Comparison of ENCODE assay signal across 23 cellular contexts in the genomic region with DNA sequence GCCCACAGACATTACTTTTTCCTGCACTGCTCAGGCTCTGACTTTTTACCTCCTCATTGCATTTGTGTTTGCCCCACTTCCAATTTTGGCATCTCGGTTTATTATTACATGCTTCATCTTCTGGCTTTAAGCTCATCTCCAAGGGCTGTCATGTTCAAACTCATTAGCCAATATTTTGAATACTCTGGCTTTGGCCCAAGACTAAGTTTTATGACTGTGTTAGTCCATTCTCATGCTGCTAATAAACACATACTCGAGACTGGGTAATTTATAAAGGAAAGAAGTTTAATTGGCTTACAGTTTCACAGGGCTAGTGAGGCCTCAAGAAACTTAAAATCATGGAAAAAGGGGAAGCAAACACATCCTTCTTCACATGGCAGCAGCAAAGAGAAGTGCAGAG.
DNase-seq lines count a peak whose midpoint lies in the region; ATAC-seq and TF ChIP-seq lines count a peak whose summit lies in the region.
"Had no signal": no experiment of that assay in that cellular context is flagged by ENCODE, and none has a peak within 500 bp of the region (broad histone marks: within the 10 kb centered on the region; RNA-seq: fewer than 3 reads in every experiment).

No MANE protein-coding gene starts in this region.

- H3K9ac ChIP-seq in mammary epithelial cell (ENCODE audit: insufficient read depth, low read length) (no peak overlapping the region), endodermal cell (ENCODE audit: extremely low read depth, low read length, poor library complexity, severe bottlenecking) (no peak overlapping the region), subcutaneous abdominal adipose tissue (ENCODE audit: low read length in 5 of 5) (no peak overlapping the region)
- H3K9ac ChIP-seq: BLaER1 treated with 17β-estradiol and CSF1 and Interleukin-3, amounts not matched to agents 10 nM and 100 nM; GM23248 had no signal

- DNase-seq in MCF 10A (ENCODE audit: unreplicated experiment) = peak; percentile 18
- no peak for DNase-seq in mammary epithelial cell
- no peak for DNase-seq in endodermal cell
- no peak for DNase-seq in glutamatergic neuron
- DNase-seq: AML-193; CD4-positive, alpha-beta T cell; DMS53; GM23248; H7; KBM-7; MG63; NCI-H1417; NCI-H1694; NCI-H2029 treated with DMSO at 0.1 percent for 48 hours; NCI-H226; NCI-H510A; NCI-H774; NK-92 treated with Interleukin-12 subunit alpha and Interleukin-12 subunit beta, amount 100 ng/mL, for 24 hours had no signal

- CTCF ChIA-PET in MCF 10A (lab: Yijun Ruan, JAX) = no interaction called here
- CTCF ChIA-PET in mammary epithelial cell (lab: Charles Lee; ENCODE audit: low non-redundant PET) = no interaction called here

- H3K27ac ChIP-seq in mammary epithelial cell (ENCODE audit: insufficient read depth, low read depth, low read length) (no peak overlapping the region), endodermal cell (ENCODE audit: low read depth, low read length) (no peak overlapping the region), subcutaneous abdominal adipose tissue (ENCODE audit: low read depth, low read length) (peak overlapping the region; percentile 42)
- H3K27ac ChIP-seq: BLaER1 treated with 17β-estradiol and CSF1 and Interleukin-3, amounts not matched to agents 10 nM and 100 nM; GM23248; SJSA1 had no signal

- H3K27me3 ChIP-seq in mammary epithelial cell (ENCODE audit: insufficient read depth, low read length) (no peaks in the 10 kb centered on the region), endodermal cell (ENCODE audit: control insufficient read depth, insufficient read depth, low read length, poor library complexity, severe bottlenecking) (no peaks in the 10 kb centered on the region), subcutaneous abdominal adipose tissue (ENCODE audit: control insufficient read depth in 5 of 5, insufficient read depth in 4 of 5, low read length in 5 of 5) (no peaks in the 10 kb centered on the region)
- H3K27me3 ChIP-seq: BLaER1 treated with 17β-estradiol and CSF1 and Interleukin-3, amounts not matched to agents 10 nM and 100 nM; MG63; SJSA1 had no signal

- H3K36me3 ChIP-seq in mammary epithelial cell (ENCODE audit: insufficient read depth, low read length) (no peaks in the 10 kb centered on the region), endodermal cell (ENCODE audit: control insufficient read depth, insufficient read depth, low read length) (no peaks in the 10 kb centered on the region), subcutaneous abdominal adipose tissue (ENCODE audit: control insufficient read depth in 5 of 5, insufficient read depth in 5 of 5, low read length in 5 of 5) (no peaks in the 10 kb centered on the region)
- H3K36me3 ChIP-seq: BLaER1 treated with 17β-estradiol and CSF1 and Interleukin-3, amounts not matched to agents 10 nM and 100 nM; MG63; SJSA1 had no signal

- intact Hi-C loops in MCF 10A (cut with micrococcal nuclease) (no loop called here), mammary epithelial cell (cut with micrococcal nuclease) (no loop called here)

- TF ChIP-seq CTCF in MCF 10A (IDR thresholded peaks at IDR 0.05; ENCODE audit: unreplicated experiment) (no peak), mammary epithelial cell (conservative IDR thresholded peaks at IDR 0.05 in 1 of 2, IDR thresholded peaks at IDR 0.05 in 1 of 2; ENCODE audit: extremely low read depth in 1 of 2, insufficient read depth in 1 of 2, low read depth in 1 of 2, low read length in 2 of 2) (no peak), endodermal cell (conservative IDR thresholded peaks at IDR 0.05) (no peak), glutamatergic neuron (IDR thresholded peaks at IDR 0.05; ENCODE audit: partially characterized antibody, unreplicated experiment) (no peak)

- dilution Hi-C loops in mammary epithelial cell (cut with HindIII; ENCODE audit: low sequenced_read_pairs) = no loop called here

- H3K9me3 Mint-ChIP-seq in MCF 10A (ENCODE audit: unreplicated experiment) (no peaks in the 10 kb centered on the region), endodermal cell (peaks cover 16% of the 10 kb centered on the region), glutamatergic neuron (ENCODE audit: unreplicated experiment) (peaks cover 4% of the 10 kb centered on the region)
- H3K9me3 Mint-ChIP-seq: CD4-positive, alpha-beta T cell had no signal

- H3K27me3 Mint-ChIP-seq in MCF 10A (ENCODE audit: insufficient read depth, unreplicated experiment) (no peaks in the 10 kb centered on the region), endodermal cell (ENCODE audit: insufficient read depth) (no peaks in the 10 kb centered on the region), glutamatergic neuron (ENCODE audit: unreplicated experiment) (no peaks in the 10 kb centered on the region)
- H3K27me3 Mint-ChIP-seq: CD4-positive, alpha-beta T cell had no signal

- no peak for ATAC-seq in HG02623 (IDR thresholded peaks at IDR 0.05; ENCODE audit: unreplicated experiment)
- ATAC-seq in GM21515 (IDR thresholded peaks at IDR 0.05; ENCODE audit: unreplicated experiment) = no peak

- H3K4me3 Mint-ChIP-seq in MCF 10A (ENCODE audit: unreplicated experiment) (no peak overlapping the region), endodermal cell (no peak overlapping the region), glutamatergic neuron (ENCODE audit: unreplicated experiment) (no peak overlapping the region)
- H3K4me3 Mint-ChIP-seq: CD4-positive, alpha-beta T cell had no signal

- POLR2A ChIA-PET in MCF 10A (lab: Yijun Ruan, JAX) = interaction anchor here (0.6 to 1.1 kb wide), 3 partner anchors 16 to 103 kb away, joined by 3 read pairs; no protein-coding TSS in a partner anchor

- H3K9me3 ChIP-seq in mammary epithelial cell (replicated peaks; ENCODE audit: insufficient read depth, low read length) (no peaks in the 10 kb centered on the region), endodermal cell (ENCODE audit: control insufficient read depth, low read length) (no peaks in the 10 kb centered on the region), subcutaneous abdominal adipose tissue (ENCODE audit: control insufficient read depth in 5 of 5, low read length in 5 of 5) (no peaks in the 10 kb centered on the region)
- H3K9me3 ChIP-seq: MG63, SJSA1 had no signal

- no peaks in the 10 kb centered on the region for H4K20me1 ChIP-seq in mammary epithelial cell (ENCODE audit: insufficient read depth, low read length)
- H4K20me1 ChIP-seq: BLaER1 treated with 17β-estradiol and CSF1 and Interleukin-3, amounts not matched to agents 10 nM and 100 nM had no signal

- H3K36me3 Mint-ChIP-seq in MCF 10A (ENCODE audit: insufficient read depth, unreplicated experiment) (no peaks in the 10 kb centered on the region), endodermal cell (ENCODE audit: low read depth) (no peaks in the 10 kb centered on the region), glutamatergic neuron (ENCODE audit: unreplicated experiment) (no peaks in the 10 kb centered on the region)

- WGBS in mammary epithelial cell (ENCODE audit: low coverage, missing lambda C conversion rate) = 0% methylated on average over 2 of the region's 2 CpGs
- 88 to 100% methylated on average over 1 to 2 of the region's 2 CpGs for WGBS in endodermal cell (ENCODE audit: insufficient coverage in 1 of 2, insufficient read length in 1 of 2), 2 experiments

- H3K4me2 ChIP-seq in mammary epithelial cell (ENCODE audit: insufficient read depth, low read depth, low read length) = no peak overlapping the region
- H3K4me2 ChIP-seq: BLaER1 treated with 17β-estradiol and CSF1 and Interleukin-3, amounts not matched to agents 10 nM and 100 nM had no signal

- H3K27ac Mint-ChIP-seq in MCF 10A (ENCODE audit: low read depth, unreplicated experiment) (no peak overlapping the region), endodermal cell (no peak overlapping the region), glutamatergic neuron (ENCODE audit: unreplicated experiment) (peak overlapping the region; percentile 70)
- H3K27ac Mint-ChIP-seq: CD4-positive, alpha-beta T cell had no signal

- no TSS peak for BruUV-seq in MCF 10A (replicated peaks; lab: Mats Ljungman, UMichigan)
- BruUV-seq in mammary epithelial cell (replicated peaks; lab: Mats Ljungman, UMichigan) = no TSS peak

- no peak overlapping the region for H2AFZ ChIP-seq in mammary epithelial cell (ENCODE audit: low read depth, low read length)
- H2AFZ ChIP-seq: GM23248 had no signal

- H3K4me1 Mint-ChIP-seq in MCF 10A (ENCODE audit: insufficient read depth, unreplicated experiment) (peaks cover 12% of the 10 kb centered on the region), endodermal cell (peaks cover 15% of the 10 kb centered on the region), glutamatergic neuron (ENCODE audit: low read depth, unreplicated experiment) (peaks cover 44% of the 10 kb centered on the region)

- H3K4me3 ChIP-seq in mammary epithelial cell (replicated peaks in 1 of 3; ENCODE audit: insufficient read depth in 1 of 3, low read depth in 2 of 3, low read length in 3 of 3) (no peak overlapping the region), endodermal cell (ENCODE audit: low read length) (peak overlapping the region; percentile 38), subcutaneous abdominal adipose tissue (ENCODE audit: low read depth in 1 of 5, low read length in 5 of 5) (no peak overlapping the region)
- H3K4me3 ChIP-seq: BLaER1 treated with 17β-estradiol and CSF1 and Interleukin-3, amounts not matched to agents 10 nM and 100 nM; GM23248; MG63; SJSA1 had no signal

- in situ Hi-C loops in mammary epithelial cell (cut with MboI; ENCODE audit: low sequenced_read_pairs in 2 of 2) = no loop called here

- no peaks in the 10 kb centered on the region for H3K79me2 ChIP-seq in mammary epithelial cell (ENCODE audit: insufficient read depth, low read length)

- no peaks in the 10 kb centered on the region for H3K4me1 ChIP-seq in mammary epithelial cell (ENCODE audit: insufficient read depth, low read length)
- peaks cover 7% of the 10 kb centered on the region for H3K4me1 ChIP-seq in endodermal cell (ENCODE audit: control insufficient read depth, insufficient read depth, low read length)
- H3K4me1 ChIP-seq in subcutaneous abdominal adipose tissue (ENCODE audit: control insufficient read depth in 5 of 5, insufficient read depth in 5 of 5, low read length in 5 of 5) = peaks cover 0 to 17% (median 14%) of the 10 kb centered on the region in 5 donors
- H3K4me1 ChIP-seq: SJSA1 had no signal
